8 cellular contexts compared by ENCODE assay signal in the genomic region with DNA sequence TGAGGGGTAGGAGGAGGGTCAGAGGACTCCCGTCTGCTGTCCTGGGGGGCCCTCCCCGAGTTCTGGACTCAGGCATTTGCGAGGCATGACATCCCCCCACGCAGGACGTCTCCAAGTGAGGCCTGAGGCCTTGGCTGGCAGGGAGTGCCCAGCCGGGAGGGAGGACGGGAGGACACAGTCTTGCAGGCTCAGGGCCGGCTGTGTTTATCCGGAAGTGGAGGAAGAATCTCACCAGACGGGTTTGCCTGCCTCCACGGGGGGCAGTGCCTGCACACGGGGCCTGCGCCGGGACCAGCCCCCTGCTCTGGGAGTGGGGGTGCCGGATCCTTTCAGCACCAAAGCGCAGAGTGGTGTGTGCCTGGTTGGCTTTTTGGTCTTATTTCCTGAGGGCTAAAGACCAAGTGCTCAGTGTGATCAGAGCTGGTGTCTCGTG. TPM values are rescaled to one million over a fixed set of nuclear protein-coding genes. Genes with fewer than 3 reads are reported as not detected.
DNase-seq lines count a peak whose midpoint lies in the region; ATAC-seq and TF ChIP-seq lines count a peak whose summit lies in the region.

No MANE protein-coding gene starts in this region.

- peaks cover 46% of the 10 kb centered on the region for H3K4me1 Mint-ChIP-seq in stimulated activated memory B cell treated with anti-CD40 and anti-IgM and Interleukin-4, amounts not matched to agents 10 μg/mL and 1 μg/mL and 100 μg/mL, for 72 hours

- intact Hi-C loops in adrenal gland (cut with DNase I), result no loop called here

- no peaks in the 10 kb centered on the region for H3K9me3 ChIP-seq in adrenal gland (replicated peaks in 1 of 3)

- peak; percentile 95 for DNase-seq in HPDE6-E6E7 (ENCODE audit: extremely low spot score)
- DNase-seq in adrenal gland, result peak; percentile 76 to 90 (median 87)
- DNase-seq in iPS-NIHi11 (ENCODE audit: low spot score), result peak; percentile 93
- no peak for DNase-seq in ecto neural progenitor cell (ENCODE audit: low spot score)
- no peak for DNase-seq in activated CD8-positive, alpha-beta memory T cell treated with anti-CD3 and anti-CD28 coated beads for 24 hours
- DNase-seq in central memory CD4-positive, alpha-beta T cell, result no peak

- peaks cover 0 to 22% of the 10 kb centered on the region in 2 donors for H3K36me3 ChIP-seq in adrenal gland (replicated peaks in 1 of 2)

- peaks cover 24% of the 10 kb centered on the region for H3K36me3 Mint-ChIP-seq in stimulated activated memory B cell treated with anti-CD40 and anti-IgM and Interleukin-4, amounts not matched to agents 10 μg/mL and 1 μg/mL and 100 μg/mL, for 72 hours

- H3K27ac Mint-ChIP-seq in stimulated activated memory B cell treated with anti-CD40 and anti-IgM and Interleukin-4, amounts not matched to agents 10 μg/mL and 1 μg/mL and 100 μg/mL, for 72 hours, result peak overlapping the region; percentile 89

- TF ChIP-seq POLR2A in adrenal gland (IDR thresholded peaks at IDR 0.05), result peak in 1 of 2 donors; percentile 57

- peak in 2 of 6 experiments; percentile 10 to 25 for TF ChIP-seq CTCF in adrenal gland (IDR thresholded peaks at IDR 0.05)

- H3K27me3 Mint-ChIP-seq in stimulated activated memory B cell treated with anti-CD40 and anti-IgM and Interleukin-4, amounts not matched to agents 10 μg/mL and 1 μg/mL and 100 μg/mL, for 72 hours, result no peaks in the 10 kb centered on the region

- H3K4me3 Mint-ChIP-seq in stimulated activated memory B cell treated with anti-CD40 and anti-IgM and Interleukin-4, amounts not matched to agents 10 μg/mL and 1 μg/mL and 100 μg/mL, for 72 hours, result peak overlapping the region; percentile 55

- H3K27me3 ChIP-seq in adrenal gland, result no peaks in the 10 kb centered on the region

- 0 to 12% (median 3%) methylated on average over 1 to 17 of the region's 17 CpGs for WGBS in adrenal gland, 4 donors

- peak overlapping the region in 1 of 4 donors; percentile 46 for H3K4me3 ChIP-seq in adrenal gland

- H3K27ac ChIP-seq in adrenal gland, result peak overlapping the region; percentile 86 to 98 (median 92)

- H3K4me1 ChIP-seq in adrenal gland (replicated peaks in 1 of 2), result peaks cover 67 to 86% of the 10 kb centered on the region in 2 donors

- H3K9me3 Mint-ChIP-seq in stimulated activated memory B cell treated with anti-CD40 and anti-IgM and Interleukin-4, amounts not matched to agents 10 μg/mL and 1 μg/mL and 100 μg/mL, for 72 hours, result no peaks in the 10 kb centered on the region

- peak; percentile 51 for ATAC-seq in stimulated activated memory B cell treated with anti-CD40 and anti-IgM and Interleukin-4, amounts not matched to agents 10 μg/mL and 1 μg/mL and 100 μg/mL, for 72 hours
- ATAC-seq in HG03457 (IDR thresholded peaks at IDR 0.05; ENCODE audit: unreplicated experiment), result no peak

RNA-seq across cellular contexts. Expression of a gene that starts 10.9 kb away (rescaled TPM):
- total RNA-seq in adrenal gland, result 10 to 100 TPM; 31.6 to 75.3 (median 42.2) TPM
- 10 to 100 TPM in 2 of 3 donors, 1 to 10 TPM in 1; 3.4 to 34.0 (median 33.5) TPM for polyA plus RNA-seq in adrenal gland

Comparison
In these comparisons a context has a peak if more than half of its experiments do, and no peak if none do; other contexts are left out.
1. DNase-seq: peak in HPDE6-E6E7 (single experiment), adrenal gland (7 of 7) and iPS-NIHi11 (single experiment); none in ecto neural progenitor cell (single experiment), activated CD8-positive, alpha-beta memory T cell treated with anti-CD3 and anti-CD28 coated beads for 24 hours (single experiment) and central memory CD4-positive, alpha-beta T cell (single experiment).